1 cellular context compared by ENCODE assay signal in the genomic region with DNA sequence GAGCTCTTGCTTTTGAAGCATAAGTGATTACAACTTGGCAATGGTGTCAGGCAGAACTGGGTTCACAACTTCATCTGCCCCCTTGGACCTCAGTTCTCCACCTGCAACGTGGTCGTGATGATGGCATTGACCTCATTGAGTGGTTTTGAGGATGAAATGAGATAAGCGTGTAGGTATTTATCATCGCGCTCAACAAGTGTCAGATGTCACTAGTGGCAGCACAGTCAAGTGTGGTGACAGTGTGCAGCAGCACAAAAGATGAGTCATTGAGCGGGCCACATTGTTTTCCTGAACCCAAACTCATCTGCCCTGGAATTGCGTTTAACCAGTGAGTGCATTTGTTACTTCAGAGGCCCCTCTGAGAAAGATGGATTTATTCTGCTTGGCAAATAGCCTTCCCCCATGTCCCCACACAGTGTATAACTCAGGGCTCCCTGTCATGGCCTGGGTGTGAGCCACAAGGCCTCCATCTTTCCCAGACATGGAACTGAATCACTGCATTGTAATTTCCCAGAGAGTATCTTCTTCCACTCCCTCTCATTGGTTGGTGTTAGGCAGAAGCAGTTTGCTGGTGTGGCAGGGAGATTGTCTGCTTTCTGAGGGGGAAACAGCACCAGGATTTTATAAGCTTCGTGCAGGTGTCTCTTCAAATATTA.
TF ChIP-seq lines count a peak whose summit lies in the region.

No MANE protein-coding gene starts in this region.

TF ChIP-seq in HepG2, 621 proteins besides CTCF, POLR2A, EP300 and RAD21 (continued from another document):
- TF ChIP-seq, protein P1, sequence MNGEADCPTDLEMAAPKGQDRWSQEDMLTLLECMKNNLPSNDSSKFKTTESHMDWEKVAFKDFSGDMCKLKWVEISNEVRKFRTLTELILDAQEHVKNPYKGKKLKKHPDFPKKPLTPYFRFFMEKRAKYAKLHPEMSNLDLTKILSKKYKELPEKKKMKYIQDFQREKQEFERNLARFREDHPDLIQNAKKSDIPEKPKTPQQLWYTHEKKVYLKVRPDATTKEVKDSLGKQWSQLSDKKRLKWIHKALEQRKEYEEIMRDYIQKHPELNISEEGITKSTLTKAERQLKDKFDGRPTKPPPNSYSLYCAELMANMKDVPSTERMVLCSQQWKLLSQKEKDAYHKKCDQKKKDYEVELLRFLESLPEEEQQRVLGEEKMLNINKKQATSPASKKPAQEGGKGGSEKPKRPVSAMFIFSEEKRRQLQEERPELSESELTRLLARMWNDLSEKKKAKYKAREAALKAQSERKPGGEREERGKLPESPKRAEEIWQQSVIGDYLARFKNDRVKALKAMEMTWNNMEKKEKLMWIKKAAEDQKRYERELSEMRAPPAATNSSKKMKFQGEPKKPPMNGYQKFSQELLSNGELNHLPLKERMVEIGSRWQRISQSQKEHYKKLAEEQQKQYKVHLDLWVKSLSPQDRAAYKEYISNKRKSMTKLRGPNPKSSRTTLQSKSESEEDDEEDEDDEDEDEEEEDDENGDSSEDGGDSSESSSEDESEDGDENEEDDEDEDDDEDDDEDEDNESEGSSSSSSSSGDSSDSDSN (CRISPR knock-in tag; IDR thresholded peaks at IDR 0.05), result no peak
- no peak for TF ChIP-seq ZC3H4 (CRISPR knock-in tag; IDR thresholded peaks at IDR 0.05; ENCODE audit: borderline replicate concordance)
- TF ChIP-seq, protein P2, sequence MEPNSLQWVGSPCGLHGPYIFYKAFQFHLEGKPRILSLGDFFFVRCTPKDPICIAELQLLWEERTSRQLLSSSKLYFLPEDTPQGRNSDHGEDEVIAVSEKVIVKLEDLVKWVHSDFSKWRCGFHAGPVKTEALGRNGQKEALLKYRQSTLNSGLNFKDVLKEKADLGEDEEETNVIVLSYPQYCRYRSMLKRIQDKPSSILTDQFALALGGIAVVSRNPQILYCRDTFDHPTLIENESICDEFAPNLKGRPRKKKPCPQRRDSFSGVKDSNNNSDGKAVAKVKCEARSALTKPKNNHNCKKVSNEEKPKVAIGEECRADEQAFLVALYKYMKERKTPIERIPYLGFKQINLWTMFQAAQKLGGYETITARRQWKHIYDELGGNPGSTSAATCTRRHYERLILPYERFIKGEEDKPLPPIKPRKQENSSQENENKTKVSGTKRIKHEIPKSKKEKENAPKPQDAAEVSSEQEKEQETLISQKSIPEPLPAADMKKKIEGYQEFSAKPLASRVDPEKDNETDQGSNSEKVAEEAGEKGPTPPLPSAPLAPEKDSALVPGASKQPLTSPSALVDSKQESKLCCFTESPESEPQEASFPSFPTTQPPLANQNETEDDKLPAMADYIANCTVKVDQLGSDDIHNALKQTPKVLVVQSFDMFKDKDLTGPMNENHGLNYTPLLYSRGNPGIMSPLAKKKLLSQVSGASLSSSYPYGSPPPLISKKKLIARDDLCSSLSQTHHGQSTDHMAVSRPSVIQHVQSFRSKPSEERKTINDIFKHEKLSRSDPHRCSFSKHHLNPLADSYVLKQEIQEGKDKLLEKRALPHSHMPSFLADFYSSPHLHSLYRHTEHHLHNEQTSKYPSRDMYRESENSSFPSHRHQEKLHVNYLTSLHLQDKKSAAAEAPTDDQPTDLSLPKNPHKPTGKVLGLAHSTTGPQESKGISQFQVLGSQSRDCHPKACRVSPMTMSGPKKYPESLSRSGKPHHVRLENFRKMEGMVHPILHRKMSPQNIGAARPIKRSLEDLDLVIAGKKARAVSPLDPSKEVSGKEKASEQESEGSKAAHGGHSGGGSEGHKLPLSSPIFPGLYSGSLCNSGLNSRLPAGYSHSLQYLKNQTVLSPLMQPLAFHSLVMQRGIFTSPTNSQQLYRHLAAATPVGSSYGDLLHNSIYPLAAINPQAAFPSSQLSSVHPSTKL (CRISPR knock-in tag; IDR thresholded peaks at IDR 0.05), result peak; percentile 68
- TF ChIP-seq BRD4 (CRISPR knock-in tag; IDR thresholded peaks at IDR 0.05), result no peak
- TF ChIP-seq SOX13 (IDR thresholded peaks at IDR 0.05), result no peak
- TF ChIP-seq SOX13 (CRISPR knock-in tag; conservative IDR thresholded peaks at IDR 0.05 in 1 of 2, IDR thresholded peaks at IDR 0.05 in 1 of 2), result peak in 1 of 2 experiments; percentile 81; a peak in 2 of 4 replicates
- TF ChIP-seq, protein P3, sequence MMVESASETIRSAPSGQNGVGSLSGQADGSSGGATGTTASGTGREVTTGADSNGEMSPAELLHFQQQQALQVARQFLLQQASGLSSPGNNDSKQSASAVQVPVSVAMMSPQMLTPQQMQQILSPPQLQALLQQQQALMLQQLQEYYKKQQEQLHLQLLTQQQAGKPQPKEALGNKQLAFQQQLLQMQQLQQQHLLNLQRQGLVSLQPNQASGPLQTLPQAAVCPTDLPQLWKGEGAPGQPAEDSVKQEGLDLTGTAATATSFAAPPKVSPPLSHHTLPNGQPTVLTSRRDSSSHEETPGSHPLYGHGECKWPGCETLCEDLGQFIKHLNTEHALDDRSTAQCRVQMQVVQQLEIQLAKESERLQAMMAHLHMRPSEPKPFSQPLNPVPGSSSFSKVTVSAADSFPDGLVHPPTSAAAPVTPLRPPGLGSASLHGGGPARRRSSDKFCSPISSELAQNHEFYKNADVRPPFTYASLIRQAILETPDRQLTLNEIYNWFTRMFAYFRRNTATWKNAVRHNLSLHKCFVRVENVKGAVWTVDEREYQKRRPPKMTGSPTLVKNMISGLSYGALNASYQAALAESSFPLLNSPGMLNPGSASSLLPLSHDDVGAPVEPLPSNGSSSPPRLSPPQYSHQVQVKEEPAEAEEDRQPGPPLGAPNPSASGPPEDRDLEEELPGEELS (CRISPR knock-in tag; IDR thresholded peaks at IDR 0.05), result 0 out of 2 replicates have a peak, but pooled peaks have one; percentile 21
- TF ChIP-seq PRPF4 (IDR thresholded peaks at IDR 0.05; ENCODE audit: low read depth, low read length, poor library complexity, severe bottlenecking), result no peak
- TF ChIP-seq, protein P4, sequence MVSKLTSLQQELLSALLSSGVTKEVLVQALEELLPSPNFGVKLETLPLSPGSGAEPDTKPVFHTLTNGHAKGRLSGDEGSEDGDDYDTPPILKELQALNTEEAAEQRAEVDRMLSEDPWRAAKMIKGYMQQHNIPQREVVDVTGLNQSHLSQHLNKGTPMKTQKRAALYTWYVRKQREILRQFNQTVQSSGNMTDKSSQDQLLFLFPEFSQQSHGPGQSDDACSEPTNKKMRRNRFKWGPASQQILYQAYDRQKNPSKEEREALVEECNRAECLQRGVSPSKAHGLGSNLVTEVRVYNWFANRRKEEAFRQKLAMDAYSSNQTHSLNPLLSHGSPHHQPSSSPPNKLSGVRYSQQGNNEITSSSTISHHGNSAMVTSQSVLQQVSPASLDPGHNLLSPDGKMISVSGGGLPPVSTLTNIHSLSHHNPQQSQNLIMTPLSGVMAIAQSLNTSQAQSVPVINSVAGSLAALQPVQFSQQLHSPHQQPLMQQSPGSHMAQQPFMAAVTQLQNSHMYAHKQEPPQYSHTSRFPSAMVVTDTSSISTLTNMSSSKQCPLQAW (CRISPR knock-in tag; IDR thresholded peaks at IDR 0.05), result peak; percentile 74
- no peak for TF ChIP-seq NFATC3 (CRISPR knock-in tag; IDR thresholded peaks at IDR 0.05)
- peak; percentile 96 for TF ChIP-seq FOSL2 (CRISPR knock-in tag; IDR thresholded peaks at IDR 0.05)
- 0 out of 2 replicates have a peak, but pooled peaks have one; percentile 33 for TF ChIP-seq MEIS2 (CRISPR knock-in tag; IDR thresholded peaks at IDR 0.05)
- 0 out of 2 replicates have a peak, but pooled peaks have one; percentile 9 for TF ChIP-seq NFE2L2 (IDR thresholded peaks at IDR 0.05; ENCODE audit: low read length)
- TF ChIP-seq ZNF292 (CRISPR knock-in tag; IDR thresholded peaks at IDR 0.05; ENCODE audit: borderline replicate concordance, low read depth), result peak; percentile 56; the same call in 1 of the 2 replicates
- TF ChIP-seq ZNF7 (CRISPR knock-in tag; IDR thresholded peaks at IDR 0.05), result peak; percentile 92
- no peak for TF ChIP-seq JUN (CRISPR knock-in tag; IDR thresholded peaks at IDR 0.05)
- no peak for TF ChIP-seq MIER2 (CRISPR knock-in tag; IDR thresholded peaks at IDR 0.05)
- peak; percentile 52; the same call in 1 of the 2 replicates for TF ChIP-seq BHLHE40 (IDR thresholded peaks at IDR 0.05; ENCODE audit: low read length)
- TF ChIP-seq ZNF605 (CRISPR knock-in tag; IDR thresholded peaks at IDR 0.05), result 0 out of 2 replicates have a peak, but pooled peaks have one; percentile 47
- TF ChIP-seq, protein P5, sequence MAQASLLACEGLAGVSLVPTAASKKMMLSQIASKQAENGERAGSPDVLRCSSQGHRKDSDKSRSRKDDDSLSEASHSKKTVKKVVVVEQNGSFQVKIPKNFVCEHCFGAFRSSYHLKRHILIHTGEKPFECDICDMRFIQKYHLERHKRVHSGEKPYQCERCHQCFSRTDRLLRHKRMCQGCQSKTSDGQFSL (CRISPR knock-in tag; IDR thresholded peaks at IDR 0.05), result no peak
- no peak for TF ChIP-seq MED8 (CRISPR knock-in tag; IDR thresholded peaks at IDR 0.05; ENCODE audit: insufficient replicate concordance)
- TF ChIP-seq JUND (CRISPR knock-in tag; IDR thresholded peaks at IDR 0.05), result peak; percentile 90
- TF ChIP-seq, protein P6, sequence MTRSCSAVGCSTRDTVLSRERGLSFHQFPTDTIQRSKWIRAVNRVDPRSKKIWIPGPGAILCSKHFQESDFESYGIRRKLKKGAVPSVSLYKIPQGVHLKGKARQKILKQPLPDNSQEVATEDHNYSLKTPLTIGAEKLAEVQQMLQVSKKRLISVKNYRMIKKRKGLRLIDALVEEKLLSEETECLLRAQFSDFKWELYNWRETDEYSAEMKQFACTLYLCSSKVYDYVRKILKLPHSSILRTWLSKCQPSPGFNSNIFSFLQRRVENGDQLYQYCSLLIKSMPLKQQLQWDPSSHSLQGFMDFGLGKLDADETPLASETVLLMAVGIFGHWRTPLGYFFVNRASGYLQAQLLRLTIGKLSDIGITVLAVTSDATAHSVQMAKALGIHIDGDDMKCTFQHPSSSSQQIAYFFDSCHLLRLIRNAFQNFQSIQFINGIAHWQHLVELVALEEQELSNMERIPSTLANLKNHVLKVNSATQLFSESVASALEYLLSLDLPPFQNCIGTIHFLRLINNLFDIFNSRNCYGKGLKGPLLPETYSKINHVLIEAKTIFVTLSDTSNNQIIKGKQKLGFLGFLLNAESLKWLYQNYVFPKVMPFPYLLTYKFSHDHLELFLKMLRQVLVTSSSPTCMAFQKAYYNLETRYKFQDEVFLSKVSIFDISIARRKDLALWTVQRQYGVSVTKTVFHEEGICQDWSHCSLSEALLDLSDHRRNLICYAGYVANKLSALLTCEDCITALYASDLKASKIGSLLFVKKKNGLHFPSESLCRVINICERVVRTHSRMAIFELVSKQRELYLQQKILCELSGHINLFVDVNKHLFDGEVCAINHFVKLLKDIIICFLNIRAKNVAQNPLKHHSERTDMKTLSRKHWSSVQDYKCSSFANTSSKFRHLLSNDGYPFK (CRISPR knock-in tag; IDR thresholded peaks at IDR 0.05; ENCODE audit: borderline replicate concordance), result no peak
- 0 out of 2 replicates have a peak, but pooled peaks have one; percentile 23 for TF ChIP-seq ATF7-NPFF (CRISPR knock-in tag; IDR thresholded peaks at IDR 0.05; ENCODE audit: low read depth)
- TF ChIP-seq, protein P7, sequence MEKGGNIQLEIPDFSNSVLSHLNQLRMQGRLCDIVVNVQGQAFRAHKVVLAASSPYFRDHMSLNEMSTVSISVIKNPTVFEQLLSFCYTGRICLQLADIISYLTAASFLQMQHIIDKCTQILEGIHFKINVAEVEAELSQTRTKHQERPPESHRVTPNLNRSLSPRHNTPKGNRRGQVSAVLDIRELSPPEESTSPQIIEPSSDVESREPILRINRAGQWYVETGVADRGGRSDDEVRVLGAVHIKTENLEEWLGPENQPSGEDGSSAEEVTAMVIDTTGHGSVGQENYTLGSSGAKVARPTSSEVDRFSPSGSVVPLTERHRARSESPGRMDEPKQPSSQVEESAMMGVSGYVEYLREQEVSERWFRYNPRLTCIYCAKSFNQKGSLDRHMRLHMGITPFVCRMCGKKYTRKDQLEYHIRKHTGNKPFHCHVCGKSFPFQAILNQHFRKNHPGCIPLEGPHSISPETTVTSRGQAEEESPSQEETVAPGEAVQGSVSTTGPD (CRISPR knock-in tag; IDR thresholded peaks at IDR 0.05), result no peak
- peak; percentile 85 for TF ChIP-seq SOX5 (CRISPR knock-in tag; IDR thresholded peaks at IDR 0.05; ENCODE audit: borderline replicate concordance)
- TF ChIP-seq, protein P8, sequence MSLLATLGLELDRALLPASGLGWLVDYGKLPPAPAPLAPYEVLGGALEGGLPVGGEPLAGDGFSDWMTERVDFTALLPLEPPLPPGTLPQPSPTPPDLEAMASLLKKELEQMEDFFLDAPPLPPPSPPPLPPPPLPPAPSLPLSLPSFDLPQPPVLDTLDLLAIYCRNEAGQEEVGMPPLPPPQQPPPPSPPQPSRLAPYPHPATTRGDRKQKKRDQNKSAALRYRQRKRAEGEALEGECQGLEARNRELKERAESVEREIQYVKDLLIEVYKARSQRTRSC (CRISPR knock-in tag; IDR thresholded peaks at IDR 0.05; ENCODE audit: low read depth), result no peak
- TF ChIP-seq ZBTB21 (CRISPR knock-in tag; IDR thresholded peaks at IDR 0.05), result peak; percentile 89
